17 cellular contexts compared by ENCODE assay signal in the genomic region with DNA sequence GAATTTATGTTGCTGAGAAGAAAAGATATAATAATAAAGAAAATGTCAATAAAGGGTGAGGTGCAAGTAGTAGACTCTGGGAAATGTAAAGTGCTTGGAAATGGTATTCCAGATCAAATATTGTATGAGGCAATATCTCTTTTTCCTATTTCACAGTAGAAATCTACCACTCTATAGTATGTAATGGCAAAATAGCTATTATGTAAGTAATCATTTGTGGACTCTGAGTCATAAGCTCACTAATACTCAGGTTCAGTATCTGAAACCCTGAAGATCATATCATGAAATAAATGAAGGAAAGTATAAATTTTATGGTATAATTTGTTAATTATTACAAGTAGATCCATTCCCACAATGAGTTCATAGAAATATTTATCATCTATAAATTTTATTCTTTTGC.
A peak's percentile ranks its signal among the peaks of the same experiment; 100 is the strongest.
DNase-seq lines count a peak whose midpoint lies in the region; ATAC-seq and TF ChIP-seq lines count a peak whose summit lies in the region.
"Had no signal": no experiment of that assay in that cellular context is flagged by ENCODE, and none has a peak within 500 bp of the region (broad histone marks: within the 10 kb centered on the region; RNA-seq: fewer than 3 reads in every experiment).

No MANE protein-coding gene starts in this region.

- H3K27ac ChIP-seq in RWPE1 = no peak overlapping the region
- H3K27ac ChIP-seq in foreskin keratinocyte = no peak overlapping the region
- H3K27ac ChIP-seq: BLaER1 treated with 17β-estradiol and CSF1 and Interleukin-3, amounts not matched to agents 10 nM and 100 nM; HL-60 had no signal

- H3K4me1 ChIP-seq in foreskin keratinocyte = no peaks in the 10 kb centered on the region
- H3K4me1 ChIP-seq: BLaER1 treated with 17β-estradiol and CSF1 and Interleukin-3, amounts not matched to agents 10 nM and 100 nM had no signal

- H3K27me3 ChIP-seq in foreskin keratinocyte = no peaks in the 10 kb centered on the region
- H3K27me3 ChIP-seq: BLaER1 treated with 17β-estradiol and CSF1 and Interleukin-3, amounts not matched to agents 10 nM and 100 nM had no signal

- CTCF ChIA-PET in RWPE1 (lab: Yijun Ruan, JAX) = no interaction called here

- TF ChIP-seq CTCF in RWPE1 (conservative IDR thresholded peaks at IDR 0.05; ENCODE audit: low read depth) (no peak), foreskin keratinocyte (conservative IDR thresholded peaks at IDR 0.05) (no peak)

- DNase-seq in ELR (ENCODE audit: low read depth) (peak; percentile 53), HS-5 (ENCODE audit: low read depth) (peak; percentile 11), RWPE1 (ENCODE audit: low spot score) (peak; percentile 6), foreskin keratinocyte (peak in 1 of 2 donors; percentile 20), H4 (ENCODE audit: low spot score) (no peak)
- DNase-seq: Calu3; CD8-positive, alpha-beta T cell; DMS53; DND-41; EL; HCEC 1CT; IMR-90 had no signal

- POLR2A ChIA-PET in RWPE1 (lab: Yijun Ruan, JAX; ENCODE audit: low non-redundant PET) = no interaction called here

- peak; percentile 50 for ATAC-seq in foreskin keratinocyte
- ATAC-seq in HG03571 (IDR thresholded peaks at IDR 0.05; ENCODE audit: unreplicated experiment) = no peak
- no peak for ATAC-seq in GM21717 (IDR thresholded peaks at IDR 0.05; ENCODE audit: unreplicated experiment)
- ATAC-seq: CD8-positive, alpha-beta T cell; K562 had no signal
